8 cellular contexts compared by ENCODE assay signal in genomic region chr2:226813148-226813701, GRCh38. TPM values are rescaled to one million over a fixed set of nuclear protein-coding genes. Genes with fewer than 3 reads are reported as not detected.
DNase-seq lines count a peak whose midpoint lies in the region; ATAC-seq and TF ChIP-seq lines count a peak whose summit lies in the region.

No MANE protein-coding gene starts in this region.

- peak; percentile 28; the same call in 1 of the 2 replicates for TF ChIP-seq CTCF in WI38 (IDR thresholded peaks at IDR 0.05; ENCODE audit: low read depth, low read length)

- ATAC-seq in GM21786 (IDR thresholded peaks at IDR 0.05; ENCODE audit: unreplicated experiment) (peak; percentile 61), GM21717 (IDR thresholded peaks at IDR 0.05; ENCODE audit: unreplicated experiment) (no peak), HG03469 (IDR thresholded peaks at IDR 0.05; ENCODE audit: unreplicated experiment) (no peak)

- DNase-seq in NCI-H1436 (lab: John Stamatoyannopoulos, UW) (peak; percentile 26), NCI-H1436 treated with DMSO at 0.1 percent for 48 hours (lab: John Stamatoyannopoulos, UW) (no peak), midbrain (lab: John Stamatoyannopoulos, UW) (peak; percentile 45), H4 (ENCODE audit: low spot score) (no peak)

- H3K4me3 ChIP-seq in WI38 (ENCODE audit: low read depth, low read length) = no peak overlapping the region

RNA-seq across cellular contexts. Expression of gene IRS1, which starts 13.6 kb away (rescaled TPM):
- total RNA-seq in H4 (2014; rRNA removed; shearing (Covaris generic)) = 3.4 and 6.0 TPM in 2 replicates

RNA-seq across cellular contexts. Expression of gene RHBDD1, which starts 22.6 kb away (rescaled TPM):
- total RNA-seq in H4 (2014; rRNA removed; shearing (Covaris generic)) = 3.3 and 6.6 TPM in 2 replicates

Comparison
In these comparisons a context has a peak if more than half of its experiments do, and no peak if none do; other contexts are left out.
1. DNase-seq: peak in NCI-H1436 (single experiment) and midbrain (single experiment); none in NCI-H1436 treated with DMSO at 0.1 percent for 48 hours (single experiment) and H4 (single experiment).